In the genomic region with DNA sequence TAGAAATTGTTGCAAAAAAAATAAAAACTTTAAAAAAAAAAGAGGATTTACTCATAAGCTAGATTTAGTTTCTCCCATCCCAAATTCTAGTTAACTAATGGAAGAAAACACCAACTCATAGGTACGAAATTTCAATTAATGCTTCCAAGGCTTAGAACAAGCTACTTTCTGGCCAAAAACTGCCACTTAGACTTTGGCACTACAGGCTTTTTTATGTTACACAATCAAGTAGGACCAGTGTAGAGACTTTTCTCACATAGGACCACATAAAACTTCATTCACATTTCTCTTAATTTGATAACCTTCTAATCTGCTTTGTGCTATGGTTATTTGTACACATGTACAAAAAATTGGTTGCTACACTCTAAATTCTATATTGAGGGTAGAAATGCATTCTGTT, we compare ENCODE assay signal across 11 cellular contexts. TPM values are rescaled to one million over a fixed set of nuclear protein-coding genes. Genes with fewer than 3 reads are reported as not detected.
DNase-seq lines count a peak whose midpoint lies in the region; ATAC-seq and TF ChIP-seq lines count a peak whose summit lies in the region.
"Had no signal": no experiment of that assay in that cellular context is flagged by ENCODE, and none has a peak within 500 bp of the region (broad histone marks: within the 10 kb centered on the region; RNA-seq: fewer than 3 reads in every experiment).

No MANE protein-coding gene starts in this region.

- peaks cover 71% of the 10 kb centered on the region for H3K36me3 ChIP-seq in DOHH2 (ENCODE audit: control insufficient read depth, low read length)

- peaks cover 36% of the 10 kb centered on the region for H3K4me1 ChIP-seq in DOHH2 (ENCODE audit: control insufficient read depth, low read length)

- TF ChIP-seq CTCF in DOHH2 (IDR thresholded peaks at IDR 0.05; ENCODE audit: low read depth, low read length, poor library complexity, severe bottlenecking) (no peak), NB4 (IDR thresholded peaks at IDR 0.05; ENCODE audit: low read depth, low read length) (no peak), epithelial cell of proximal tubule (conservative IDR thresholded peaks at IDR 0.05; ENCODE audit: low read depth, low read length) (no peak)

- no peak overlapping the region for H3K27ac ChIP-seq in DOHH2 (ENCODE audit: low read depth, low read length)

- intact Hi-C loops in sciatic nerve (cut with DNase I), result no loop called here

- H3K9me3 ChIP-seq in DOHH2 (ENCODE audit: control insufficient read depth, insufficient read depth, low read length), result no peaks in the 10 kb centered on the region

- H3K79me2 ChIP-seq in DOHH2 (ENCODE audit: control insufficient read depth, low read length), result peaks cover 93% of the 10 kb centered on the region

- no peak for DNase-seq in NB4 (ENCODE audit: low read depth)
- DNase-seq in epithelial cell of proximal tubule (ENCODE audit: low read depth), result no peak
- peak; percentile 16 for DNase-seq in pons (ENCODE audit: low spot score)
- DNase-seq in middle frontal gyrus (ENCODE audit: extremely low spot score, low spot score), result no peak
- DNase-seq in sciatic nerve (ENCODE audit: low spot score), result no peak
- no peak for DNase-seq in amygdala (lab: John Stamatoyannopoulos, UW)
- DNase-seq: DMS79 treated with DMSO at 0.1 percent for 48 hours, kidney glomerular epithelial cell had no signal

- H3K9me2 ChIP-seq in DOHH2 (replicated peaks; ENCODE audit: control insufficient read depth, low read length), result no peaks in the 10 kb centered on the region

- peak overlapping the region; percentile 75 for H3K4me2 ChIP-seq in DOHH2 (ENCODE audit: low read length)

- H3K4me3 ChIP-seq in DOHH2 (ENCODE audit: low read length), result peak overlapping the region; percentile 24
- H3K4me3 ChIP-seq in NB4 (ENCODE audit: low read depth, low read length), result peak overlapping the region; percentile 79
- H3K4me3 ChIP-seq in epithelial cell of proximal tubule (ENCODE audit: low read depth, low read length), result peak overlapping the region; percentile 95

- TF ChIP-seq POLR2A in NB4 (IDR thresholded peaks at IDR 0.05; ENCODE audit: extremely low read depth, insufficient read length), result no peak

- peaks cover 16% of the 10 kb centered on the region; the same call in 1 of the 2 replicates for H4K20me1 ChIP-seq in DOHH2 (ENCODE audit: control insufficient read depth, insufficient read depth, low read depth, low read length)

- H3K27me3 ChIP-seq in DOHH2 (ENCODE audit: control insufficient read depth, low read length), result no peaks in the 10 kb centered on the region

- ATAC-seq in HG03469 (IDR thresholded peaks at IDR 0.05; ENCODE audit: unreplicated experiment) (no peak), sciatic nerve (no peak)

- H3F3A ChIP-seq in DOHH2 (ENCODE audit: control insufficient read depth, insufficient read depth), result no peaks in the 10 kb centered on the region

RNA-seq across cellular contexts. Expression of gene ST13, which starts 3.1 kb away (rescaled TPM):
- 126 and 159 TPM in 2 replicates for total RNA-seq in epithelial cell of proximal tubule
- total RNA-seq in sciatic nerve, result 238 TPM

RNA-seq across cellular contexts. Expression of gene XPNPEP3, which starts 3.6 kb away (rescaled TPM):
- total RNA-seq in epithelial cell of proximal tubule, result 7.1 and 9.1 TPM in 2 replicates
- total RNA-seq in sciatic nerve, result 19.2 TPM

RNA-seq across cellular contexts. Expression of gene DNAJB7, which starts 8.6 kb away (rescaled TPM):
- total RNA-seq in epithelial cell of proximal tubule (not detected in 2 replicates), sciatic nerve (not detected)
- total RNA-seq: H1 had no signal

RNA-seq across cellular contexts. Expression of gene SLC25A17, which starts 34.2 kb away (rescaled TPM):
- 16.3 and 29.6 TPM in 2 replicates for total RNA-seq in epithelial cell of proximal tubule
- 19.6 TPM for total RNA-seq in sciatic nerve

Comparison
In these comparisons a context has a peak if more than half of its experiments do, and no peak if none do; other contexts are left out.
1. H3K4me3 ChIP-seq: peak in every context shown above with its lines; median percentile 95 in epithelial cell of proximal tubule; 79 in NB4; 24 in DOHH2.